Comparison of ENCODE assay signal across 21 cellular contexts in genomic region chr12:43816168-43816567, GRCh38. TPM values are rescaled to one million over a fixed set of nuclear protein-coding genes. Genes with fewer than 3 reads are reported as not detected.
A peak's percentile ranks its signal among the peaks of the same experiment; 100 is the strongest.
DNase-seq lines count a peak whose midpoint lies in the region; ATAC-seq, FAIRE-seq and TF ChIP-seq lines count a peak whose summit lies in the region.
"Had no signal": no experiment of that assay in that cellular context is flagged by ENCODE, and none has a peak within 500 bp of the region (broad histone marks: within the 10 kb centered on the region; RNA-seq: fewer than 3 reads in every experiment).

No MANE protein-coding gene starts in this region.

- no peak for DNase-seq in activated naive CD4-positive, alpha-beta T cell (lab: John Stamatoyannopoulos, UW)
- peak; percentile 20 for DNase-seq in IMR-90
- no peak for DNase-seq in K562 (ENCODE audit: extremely low read depth in 1 of 4, low spot score in 3 of 4)
- DNase-seq in OCI-LY7 (ENCODE audit: low spot score), result no peak
- no peak for DNase-seq in D721Med (ENCODE audit: insufficient read length, low spot score)
- DNase-seq in lower leg skin (ENCODE audit: low spot score in 2 of 2), result no peak
- DNase-seq: activated CD4-positive, alpha-beta T cell treated with anti-CD3 and anti-CD28 coated beads, Interleukin-2, amount 50 U/mL, for 1 hour; Calu3; foreskin fibroblast; islet precursor cell; NCI-H2171 treated with DMSO at 0.1 percent for 48 hours; NCI-H69; SIG-M5; uterus had no signal

- H3K9me1 ChIP-seq in IMR-90 (ENCODE audit: insufficient read depth, low read length) (no peaks in the 10 kb centered on the region; the same call in 1 of the 2 replicates), K562 (ENCODE audit: control insufficient read depth, insufficient read depth, low read length) (no peaks in the 10 kb centered on the region)

- TF ChIP-seq POLR2A in IMR-90 (IDR thresholded peaks at IDR 0.05; ENCODE audit: low read depth, low read length), result no peak
- no peak for TF ChIP-seq POLR2A in K562 (conservative IDR thresholded peaks at IDR 0.05)
- no peak for TF ChIP-seq POLR2A in lower leg skin (IDR thresholded peaks at IDR 0.05)

- TF ChIP-seq EP300 in K562 (IDR thresholded peaks at IDR 0.05; ENCODE audit: low read length), result no peak

- no peak overlapping the region for H2BK20ac ChIP-seq in IMR-90 (ENCODE audit: low read depth, low read length)

- no peak overlapping the region for H3K23ac ChIP-seq in IMR-90 (ENCODE audit: low read depth, low read length)

- CTCF ChIA-PET in IMR-90 (lab: Yijun Ruan, JAX), result interaction anchor here (2.2 kb wide), 1 partner anchor 10 kb away, joined by 7 read pairs; the partner anchor contains the start of gene TWF1
- CTCF ChIA-PET in K562 (lab: Yijun Ruan, JAX; ENCODE audit: low intra/inter-chr PET ratio), result no interaction called here
- CTCF ChIA-PET in OCI-LY7 (lab: Charles Lee; ENCODE audit: unreplicated experiment), result no interaction called here

- H3K27me3 Mint-ChIP-seq in activated naive CD4-positive, alpha-beta T cell treated with anti-CD3 and anti-CD28 coated beads, Interleukin-2, amount 50 U/mL, for 24 hours, result no peaks in the 10 kb centered on the region
- peaks cover 8% of the 10 kb centered on the region for H3K27me3 Mint-ChIP-seq in stimulated activated naive CD8-positive, alpha-beta T cell treated with anti-CD3 and anti-CD28 coated beads, Interleukin-15, Interleukin-2, amounts not matched to agents 100 ng/mL and 50 ng/mL, for 24 hours

- H3K79me1 ChIP-seq in IMR-90 (ENCODE audit: low read depth in 1 of 2, low read length in 2 of 2), result no peaks in the 10 kb centered on the region

- no peak overlapping the region for H4K91ac ChIP-seq in IMR-90 (ENCODE audit: insufficient read depth, low read depth, low read length)

- no peak overlapping the region for H2BK120ac ChIP-seq in IMR-90 (ENCODE audit: low read depth, low read length)

- H2BK5ac ChIP-seq in IMR-90 (ENCODE audit: low read depth, low read length, poor library complexity, severe bottlenecking), result no peak overlapping the region

- H3K4me1 ChIP-seq in IMR-90 (ENCODE audit: control insufficient read depth, insufficient read depth, low read length) (no peaks in the 10 kb centered on the region), K562 (replicated peaks in 1 of 2; ENCODE audit: control insufficient read depth in 2 of 2, insufficient read depth in 2 of 2, low read length in 2 of 2) (no peaks in the 10 kb centered on the region), OCI-LY7 (ENCODE audit: insufficient read depth, low read length, poor library complexity, severe bottlenecking) (no peaks in the 10 kb centered on the region)
- H3K4me1 ChIP-seq: BLaER1, suprapubic skin, uterus had no signal

- no peak overlapping the region for H3K4ac ChIP-seq in IMR-90 (ENCODE audit: low read depth, low read length)

- no peaks in the 10 kb centered on the region for H4K20me1 ChIP-seq in IMR-90 (ENCODE audit: insufficient read depth, low read length)
- H4K20me1 ChIP-seq in K562 (replicated peaks; ENCODE audit: control insufficient read depth, insufficient read depth, low read length), result no peaks in the 10 kb centered on the region
- no peaks in the 10 kb centered on the region for H4K20me1 ChIP-seq in OCI-LY7 (ENCODE audit: insufficient read depth, low read length)
- H4K20me1 ChIP-seq: BLaER1 had no signal

- WGBS in IMR-90 (ENCODE audit: extremely low coverage in 2 of 2, insufficient read length in 1 of 2), 2 experiments, result 75% methylated on average over 1 of the region's 3 CpGs; no CpG with 5 or more reads in 1 of the 2 experiments
- WGBS in K562 (ENCODE audit: insufficient coverage, low coverage, missing lambda C conversion rate), result 7% methylated on average over 3 of the region's 3 CpGs
- WGBS in lower leg skin, 2 donors, result 79 to 87% methylated on average over 3 of the region's 3 CpGs

- H3K27me3 ChIP-seq in IMR-90 (ENCODE audit: control insufficient read depth, insufficient read depth, low read length), result no peaks in the 10 kb centered on the region; the same call in none of the 2 replicates
- H3K27me3 ChIP-seq in K562 (ENCODE audit: control insufficient read depth in 2 of 2, insufficient read depth in 2 of 2, low read length in 2 of 2), result peaks cover 0 to 2% of the 10 kb centered on the region in 2 experiments; a peak in 3 of 5 replicates
- H3K27me3 ChIP-seq: BLaER1, suprapubic skin, uterus had no signal

- H4K8ac ChIP-seq in IMR-90 (ENCODE audit: low read depth in 2 of 2, low read length in 2 of 2), result no peak overlapping the region

- H3K18ac ChIP-seq in IMR-90 (ENCODE audit: low read depth, low read length), result no peak overlapping the region

- no peak overlapping the region for H3K56ac ChIP-seq in IMR-90 (ENCODE audit: extremely low read depth, insufficient read depth, low read length)

- BruUV-seq in IMR-90 (replicated peaks; lab: Mats Ljungman, UMichigan), result no TSS peak
- no TSS peak for BruUV-seq in K562 (replicated peaks; lab: Mats Ljungman, UMichigan)
- no TSS peak for BruUV-seq in OCI-LY7 (replicated peaks; lab: Mats Ljungman, UMichigan)

- peak overlapping the region; percentile 11 for H3K27ac Mint-ChIP-seq in activated naive CD4-positive, alpha-beta T cell treated with anti-CD3 and anti-CD28 coated beads, Interleukin-2, amount 50 U/mL, for 24 hours
- peak overlapping the region; percentile 18 for H3K27ac Mint-ChIP-seq in stimulated activated naive CD8-positive, alpha-beta T cell treated with anti-CD3 and anti-CD28 coated beads, Interleukin-15, Interleukin-2, amounts not matched to agents 100 ng/mL and 50 ng/mL, for 24 hours
- H3K27ac Mint-ChIP-seq: dendritic cell treated with granulocyte-macrophage colony-stimulating factor and Interleukin-4, amounts not matched to agents 40 ng/mL and 50 ng/mL, for 4 days had no signal

- H3K27ac ChIP-seq in IMR-90 (ENCODE audit: insufficient read depth, low read length) (no peak overlapping the region), K562 (ENCODE audit: extremely low read depth, low read depth, low read length) (no peak overlapping the region), OCI-LY7 (ENCODE audit: low read depth, low read length, poor library complexity, severe bottlenecking) (no peak overlapping the region)
- H3K27ac ChIP-seq: BLaER1, cardiac muscle cell, suprapubic skin, uterus had no signal

- TF ChIP-seq RAD21 in IMR-90 (IDR thresholded peaks at IDR 0.05; ENCODE audit: low read length), result no peak
- no peak for TF ChIP-seq RAD21 in K562 (CRISPR knock-in tag; conservative IDR thresholded peaks at IDR 0.05 in 1 of 2, IDR thresholded peaks at IDR 0.05 in 1 of 2)

- TF ChIP-seq CTCF in IMR-90 (conservative IDR thresholded peaks at IDR 0.05; ENCODE audit: low read depth, low read length), result no peak
- no peak for TF ChIP-seq CTCF in K562 (IDR thresholded peaks at IDR 0.05 in 2 of 3, conservative IDR thresholded peaks at IDR 0.05 in 1 of 3; ENCODE audit: insufficient read depth in 2 of 3, low read depth in 1 of 3, low read length in 3 of 3)
- TF ChIP-seq CTCF in OCI-LY7 (conservative IDR thresholded peaks at IDR 0.05; ENCODE audit: low read length), result no peak
- TF ChIP-seq CTCF in D721Med (IDR thresholded peaks at IDR 0.05; ENCODE audit: insufficient read depth, missing control alignments), result no peak
- no peak for TF ChIP-seq CTCF in lower leg skin (IDR thresholded peaks at IDR 0.05)

- peaks cover 2% of the 10 kb centered on the region for H3K36me3 Mint-ChIP-seq in activated naive CD4-positive, alpha-beta T cell treated with anti-CD3 and anti-CD28 coated beads, Interleukin-2, amount 50 U/mL, for 24 hours
- no peaks in the 10 kb centered on the region for H3K36me3 Mint-ChIP-seq in stimulated activated naive CD8-positive, alpha-beta T cell treated with anti-CD3 and anti-CD28 coated beads, Interleukin-15, Interleukin-2, amounts not matched to agents 100 ng/mL and 50 ng/mL, for 24 hours (ENCODE audit: low read depth)

- H3K4me3 Mint-ChIP-seq in activated naive CD4-positive, alpha-beta T cell treated with anti-CD3 and anti-CD28 coated beads, Interleukin-2, amount 50 U/mL, for 24 hours, result no peak overlapping the region
- H3K4me3 Mint-ChIP-seq in stimulated activated naive CD8-positive, alpha-beta T cell treated with anti-CD3 and anti-CD28 coated beads, Interleukin-15, Interleukin-2, amounts not matched to agents 100 ng/mL and 50 ng/mL, for 24 hours, result no peak overlapping the region
- H3K4me3 Mint-ChIP-seq: dendritic cell treated with granulocyte-macrophage colony-stimulating factor and Interleukin-4, amounts not matched to agents 40 ng/mL and 50 ng/mL, for 4 days had no signal

- H3K9me3 ChIP-seq in IMR-90 (ENCODE audit: control insufficient read depth, insufficient read depth, low read length) (no peaks in the 10 kb centered on the region), K562 (replicated peaks; ENCODE audit: control insufficient read depth, insufficient read depth, low read depth, low read length) (no peaks in the 10 kb centered on the region), OCI-LY7 (ENCODE audit: low read length) (no peaks in the 10 kb centered on the region)
- H3K9me3 ChIP-seq: BLaER1, suprapubic skin, uterus had no signal

- POLR2A ChIA-PET in IMR-90 (lab: Charles Lee; ENCODE audit: unreplicated experiment) (no interaction called here), K562 (lab: Yijun Ruan, JAX) (interaction anchor here (1.3 kb wide), 1 partner anchor 11 kb away, joined by 6 read pairs; the partner anchor contains the start of gene TWF1), OCI-LY7 (lab: Charles Lee) (interaction anchor here (1.0 to 5.6 kb wide), 5 partner anchors 9 to 37 kb away, joined by 3 to 29 read pairs (median 3); partner anchors contain the start of gene TWF1)

- H3K9me3 Mint-ChIP-seq in activated naive CD4-positive, alpha-beta T cell treated with anti-CD3 and anti-CD28 coated beads, Interleukin-2, amount 50 U/mL, for 24 hours, result no peaks in the 10 kb centered on the region
- H3K9me3 Mint-ChIP-seq in stimulated activated naive CD8-positive, alpha-beta T cell treated with anti-CD3 and anti-CD28 coated beads, Interleukin-15, Interleukin-2, amounts not matched to agents 100 ng/mL and 50 ng/mL, for 24 hours, result no peaks in the 10 kb centered on the region
- H3K9me3 Mint-ChIP-seq: dendritic cell treated with granulocyte-macrophage colony-stimulating factor and Interleukin-4, amounts not matched to agents 40 ng/mL and 50 ng/mL, for 4 days had no signal

- no peak for ATAC-seq in IMR-90 (ENCODE audit: low read depth)
- no peak for ATAC-seq in K562

- no peaks in the 10 kb centered on the region for H3K9me2 ChIP-seq in OCI-LY7 (ENCODE audit: insufficient read depth, low read length)

- H2AK5ac ChIP-seq in IMR-90 (ENCODE audit: low read depth, low read length), result no peak overlapping the region

- no peak overlapping the region for H3K14ac ChIP-seq in IMR-90 (replicated peaks; ENCODE audit: low read depth, low read length)

- intact Hi-C loops in IMR-90 (cut with micrococcal nuclease) (no loop called here), K562 (cut with micrococcal nuclease) (no loop called here), OCI-LY7 (cut with micrococcal nuclease; ENCODE audit: unreplicated experiment) (no loop called here), lower leg skin (cut with DNase I; ENCODE audit: low total_unique reads) (no loop called here)

- H3K4me2 ChIP-seq in IMR-90 (ENCODE audit: low read depth, low read length) (no peak overlapping the region), K562 (ENCODE audit: insufficient read depth, low read length) (no peak overlapping the region), OCI-LY7 (ENCODE audit: low read length) (no peak overlapping the region)
- H3K4me2 ChIP-seq: BLaER1 had no signal

- H3K9ac ChIP-seq in IMR-90 (ENCODE audit: low read depth, low read length) (no peak overlapping the region), K562 (ENCODE audit: insufficient read depth in 1 of 2, low read depth in 2 of 2, low read length in 2 of 2) (no peak overlapping the region)
- H3K9ac ChIP-seq: BLaER1 had no signal

- dilution Hi-C loops in IMR-90 (cut with HindIII; ENCODE audit: low sequenced_read_pairs, unreplicated experiment), result no loop called here

- in situ Hi-C loops in IMR-90 (cut with MboI; ENCODE audit: low sequenced_read_pairs), result no loop called here
- in situ Hi-C loops in K562 (cut with MboI), result no loop called here

- H3K36me3 ChIP-seq in IMR-90 (ENCODE audit: control insufficient read depth, insufficient read depth, low read length) (no peaks in the 10 kb centered on the region), K562 (ENCODE audit: control insufficient read depth, insufficient read depth, low read length) (no peaks in the 10 kb centered on the region), OCI-LY7 (ENCODE audit: insufficient read depth, low read length) (no peaks in the 10 kb centered on the region)
- H3K36me3 ChIP-seq: BLaER1, cardiac muscle cell, suprapubic skin, uterus had no signal

- no peak for FAIRE-seq in K562 (lab: Jason Lieb, UNC)
- FAIRE-seq in D721Med (lab: Jason Lieb, UNC), result no peak
- FAIRE-seq: endothelial cell of umbilical vein had no signal

- H3K4me3 ChIP-seq in IMR-90 (ENCODE audit: insufficient read depth, low read depth, low read length), result no peak overlapping the region
- H3K4me3 ChIP-seq in K562, result no peak overlapping the region
- H3K4me3 ChIP-seq in OCI-LY7 (ENCODE audit: low read depth, low read length, poor library complexity, severe bottlenecking), result no peak overlapping the region
- no peak overlapping the region for H3K4me3 ChIP-seq in lower leg skin (ENCODE audit: low read depth, poor library complexity, severe bottlenecking)
- H3K4me3 ChIP-seq: BLaER1, cardiac muscle cell, suprapubic skin, uterus had no signal

- H2AK9ac ChIP-seq in IMR-90 (replicated peaks; ENCODE audit: low read depth, low read length, poor library complexity), result no peak overlapping the region

- H2AFZ ChIP-seq in IMR-90 (replicated peaks; ENCODE audit: low read length, poor library complexity) (no peak overlapping the region), K562 (ENCODE audit: low read depth, low read length) (no peak overlapping the region), OCI-LY7 (ENCODE audit: low read length) (no peak overlapping the region)

- H2BK15ac ChIP-seq in IMR-90 (ENCODE audit: low read depth, low read length), result no peak overlapping the region

- no peak overlapping the region for H4K5ac ChIP-seq in IMR-90 (ENCODE audit: low read depth, low read length)

- H3K4me1 Mint-ChIP-seq in activated naive CD4-positive, alpha-beta T cell treated with anti-CD3 and anti-CD28 coated beads, Interleukin-2, amount 50 U/mL, for 24 hours, result peaks cover 22% of the 10 kb centered on the region
- peaks cover 26% of the 10 kb centered on the region for H3K4me1 Mint-ChIP-seq in stimulated activated naive CD8-positive, alpha-beta T cell treated with anti-CD3 and anti-CD28 coated beads, Interleukin-15, Interleukin-2, amounts not matched to agents 100 ng/mL and 50 ng/mL, for 24 hours (ENCODE audit: low read depth)

- H3K79me2 ChIP-seq in K562 (ENCODE audit: control insufficient read depth, insufficient read depth, low read length) (no peaks in the 10 kb centered on the region), OCI-LY7 (ENCODE audit: insufficient read depth, low read depth, low read length) (no peaks in the 10 kb centered on the region)

RNA-seq across cellular contexts. Expression of gene TWF1, which starts 10.1 kb away (rescaled TPM):
- total RNA-seq in IMR-90 (2012; rRNA removed) (141 and 248 TPM in 2 replicates), K562 (2014; rRNA removed) (19.6 and 21.7 TPM in 2 replicates), K562 (2014; rRNA removed; fragmentation: Illumina TruSeq; extraction: Trizol) (26.0 and 29.6 TPM in 2 replicates), K562 (2015; rRNA removed; fragmentation: Illumina TruSeq; extraction: Trizol) (26.8 and 29.4 TPM in 2 replicates), K562 (2021) (17.2 and 17.4 TPM in 2 replicates), OCI-LY7 (2022) (22.0 and 26.1 TPM in 2 replicates), lower leg skin (10 to 100 TPM; 46.9 to 77.4 (median 62.3) TPM)
- polyA plus RNA-seq in IMR-90 (2012; rRNA removed) (49.7 and 67.0 TPM in 2 replicates), K562 (2011; rRNA removed) (18.1 and 23.7 TPM in 2 replicates), K562 (2014; fragmentation: Illumina TruSeq; extraction: Trizol) (17.8 and 23.4 TPM in 2 replicates), K562 (2014; fragmentation: Nextera tagmentation; extraction: Ambion mirVana) (10 to 100 TPM; 10.3 to 14.1 TPM), K562 (2014; rRNA removed) (20.7 and 29.1 TPM in 2 replicates)
- 12.1 and 14.3 TPM in 2 replicates for polyA plus RNA-seq in IMR-90 (2012; cell fraction: cytosol; rRNA removed)
- polyA plus RNA-seq in IMR-90 (2012; cell fraction: nucleus; rRNA removed; ENCODE audit: low replicate concordance), result 4.4 and 27.8 TPM in 2 replicates
- 8.5 and 39.9 TPM in 2 replicates for total RNA-seq in K562 (2011; cell fraction: chromatin; rRNA removed; ENCODE audit: low replicate concordance)
- total RNA-seq in K562 (2011; cell fraction: nucleolus; rRNA removed), result 7.0 and 7.7 TPM in 2 replicates
- total RNA-seq in K562 (2011; cell fraction: nucleoplasm; rRNA removed), result 20.2 and 20.7 TPM in 2 replicates
- 3.7 and 7.8 TPM in 2 replicates for polyA plus RNA-seq in K562 (2011; cell fraction: cytosol; rRNA removed)
- polyA plus RNA-seq in K562 (2011; cell fraction: nucleus; rRNA removed), result 10.3 and 18.0 TPM in 2 replicates
- 14.3 and 15.7 TPM in 2 replicates for polyA plus RNA-seq in K562 (2012)
- polyA minus RNA-seq in K562 (2011; rRNA and poly(A)+ RNA removed), result 15.0 and 18.9 TPM in 2 replicates
- 11.4 and 13.8 TPM in 2 replicates for polyA minus RNA-seq in K562 (2011; cell fraction: cytosol; rRNA and poly(A)+ RNA removed)
- polyA minus RNA-seq in K562 (2011; cell fraction: nucleus; rRNA and poly(A)+ RNA removed), result 25.6 and 50.9 TPM in 2 replicates
- total RNA-seq in OCI-LY7 (2014; rRNA removed; shearing (Covaris generic)), result 20.6 and 29.4 TPM in 2 replicates

RNA-seq across cellular contexts. Expression of gene TMEM117, which starts 19.7 kb away (rescaled TPM):
- total RNA-seq in IMR-90 (2012; rRNA removed) (21.0 and 29.7 TPM in 2 replicates), K562 (2014; rRNA removed) (1.4 TPM in 2 replicates), K562 (2014; rRNA removed; fragmentation: Illumina TruSeq; extraction: Trizol) (1.0 and 1.1 TPM in 2 replicates), K562 (2015; rRNA removed; fragmentation: Illumina TruSeq; extraction: Trizol) (1.2 and 1.7 TPM in 2 replicates), K562 (2021) (0.98 and 2.8 TPM in 2 replicates), OCI-LY7 (2022) (6.4 and 7.1 TPM in 2 replicates), lower leg skin (10 to 100 TPM; 19.9 to 27.8 (median 24.3) TPM)
- polyA plus RNA-seq in IMR-90 (2012; rRNA removed) (6.1 and 8.7 TPM in 2 replicates), K562 (2011; rRNA removed) (0.77 and 0.88 TPM in 2 replicates), K562 (2014; fragmentation: Illumina TruSeq; extraction: Trizol) (0.94 and 0.98 TPM in 2 replicates), K562 (2014; fragmentation: Nextera tagmentation; extraction: Ambion mirVana) (under 1 TPM; 0.31 to 0.49 TPM), K562 (2014; rRNA removed) (1.1 and 2.7 TPM in 2 replicates)
- 3.1 and 4.4 TPM in 2 replicates for polyA plus RNA-seq in IMR-90 (2012; cell fraction: cytosol; rRNA removed)
- 1.6 and 7.0 TPM in 2 replicates for polyA plus RNA-seq in IMR-90 (2012; cell fraction: nucleus; rRNA removed; ENCODE audit: low replicate concordance)
- 3.7 and 4.6 TPM in 2 replicates for total RNA-seq in K562 (2011; cell fraction: chromatin; rRNA removed; ENCODE audit: low replicate concordance)
- 1.3 and 3.8 TPM in 2 replicates for total RNA-seq in K562 (2011; cell fraction: nucleolus; rRNA removed)
- 4.9 and 5.6 TPM in 2 replicates for total RNA-seq in K562 (2011; cell fraction: nucleoplasm; rRNA removed)
- polyA plus RNA-seq in K562 (2011; cell fraction: cytosol; rRNA removed), result 0.51 and 1.0 TPM in 2 replicates
- 1.1 and 1.2 TPM in 2 replicates for polyA plus RNA-seq in K562 (2011; cell fraction: nucleus; rRNA removed)
- polyA plus RNA-seq in K562 (2012), result 0.60 and 1.4 TPM in 2 replicates
- polyA minus RNA-seq in K562 (2011; rRNA and poly(A)+ RNA removed), result 2.1 and 2.3 TPM in 2 replicates
- 1.4 TPM in 1 of 2 replicates, not detected in the other for polyA minus RNA-seq in K562 (2011; cell fraction: cytosol; rRNA and poly(A)+ RNA removed)
- polyA minus RNA-seq in K562 (2011; cell fraction: nucleus; rRNA and poly(A)+ RNA removed), result 4.2 TPM in 2 replicates
- total RNA-seq in OCI-LY7 (2014; rRNA removed; shearing (Covaris generic)), result 0.95 and 2.3 TPM in 2 replicates

RNA-seq across cellular contexts. Expression of gene IRAK4, which starts 57.4 kb away (rescaled TPM):
- total RNA-seq in IMR-90 (2012; rRNA removed), result 27.6 and 30.8 TPM in 2 replicates
- polyA plus RNA-seq in IMR-90 (2012; rRNA removed), result 8.8 and 12.6 TPM in 2 replicates
- 2.5 and 2.9 TPM in 2 replicates for polyA plus RNA-seq in IMR-90 (2012; cell fraction: cytosol; rRNA removed)
- 5.8 and 30.1 TPM in 2 replicates for polyA plus RNA-seq in IMR-90 (2012; cell fraction: nucleus; rRNA removed; ENCODE audit: low replicate concordance)
- 20.8 and 50.5 TPM in 2 replicates for total RNA-seq in K562 (2011; cell fraction: chromatin; rRNA removed; ENCODE audit: low replicate concordance)
- 9.3 and 12.6 TPM in 2 replicates for total RNA-seq in K562 (2011; cell fraction: nucleolus; rRNA removed)
- total RNA-seq in K562 (2011; cell fraction: nucleoplasm; rRNA removed), result 18.5 and 41.3 TPM in 2 replicates
- total RNA-seq in K562 (2014; rRNA removed), result 11.0 and 13.8 TPM in 2 replicates
- total RNA-seq in K562 (2014; rRNA removed; fragmentation: Illumina TruSeq; extraction: Trizol), result 22.3 and 22.7 TPM in 2 replicates
- 17.5 and 18.8 TPM in 2 replicates for total RNA-seq in K562 (2015; rRNA removed; fragmentation: Illumina TruSeq; extraction: Trizol)
- 14.5 and 14.7 TPM in 2 replicates for total RNA-seq in K562 (2021)
- 31.3 and 34.5 TPM in 2 replicates for polyA plus RNA-seq in K562 (2011; rRNA removed)
- polyA plus RNA-seq in K562 (2011; cell fraction: cytosol; rRNA removed), result 6.6 and 11.5 TPM in 2 replicates
- 18.1 and 24.4 TPM in 2 replicates for polyA plus RNA-seq in K562 (2011; cell fraction: nucleus; rRNA removed)
- 11.7 and 19.0 TPM in 2 replicates for polyA plus RNA-seq in K562 (2012)
- 14.9 and 17.2 TPM in 2 replicates for polyA plus RNA-seq in K562 (2014; fragmentation: Illumina TruSeq; extraction: Trizol)
- 10 to 100 TPM; 10.8 to 12.8 TPM for polyA plus RNA-seq in K562 (2014; fragmentation: Nextera tagmentation; extraction: Ambion mirVana)
- polyA plus RNA-seq in K562 (2014; rRNA removed), result 15.1 and 16.0 TPM in 2 replicates
- polyA minus RNA-seq in K562 (2011; rRNA and poly(A)+ RNA removed), result 32.6 and 34.5 TPM in 2 replicates
- polyA minus RNA-seq in K562 (2011; cell fraction: cytosol; rRNA and poly(A)+ RNA removed), result 9.9 and 11.9 TPM in 2 replicates
- 14.4 and 22.3 TPM in 2 replicates for polyA minus RNA-seq in K562 (2011; cell fraction: nucleus; rRNA and poly(A)+ RNA removed)
- total RNA-seq in OCI-LY7 (2014; rRNA removed; shearing (Covaris generic)), result 17.3 and 17.9 TPM in 2 replicates
- total RNA-seq in OCI-LY7 (2022), result 28.9 and 31.7 TPM in 2 replicates
- total RNA-seq in lower leg skin, result 10 to 100 TPM; 20.3 to 44.7 (median 26.5) TPM
- total RNA-seq: cardiac muscle cell had no signal
- polyA plus RNA-seq: cardiac muscle cell had no signal

RNA-seq across cellular contexts. Expression of gene PUS7L, which starts 57.6 kb away (rescaled TPM):
- total RNA-seq in IMR-90 (2012; rRNA removed) (44.8 and 58.6 TPM in 2 replicates), K562 (2014; rRNA removed) (14.9 and 15.3 TPM in 2 replicates), K562 (2014; rRNA removed; fragmentation: Illumina TruSeq; extraction: Trizol) (53.3 and 64.3 TPM in 2 replicates), K562 (2015; rRNA removed; fragmentation: Illumina TruSeq; extraction: Trizol) (37.0 and 43.2 TPM in 2 replicates), K562 (2021) (25.2 and 29.0 TPM in 2 replicates), OCI-LY7 (2022) (23.3 and 27.0 TPM in 2 replicates), lower leg skin (1 to 10 TPM; 3.2 to 7.8 (median 6.3) TPM)
- polyA plus RNA-seq in IMR-90 (2012; rRNA removed) (4.4 and 5.1 TPM in 2 replicates), K562 (2011; rRNA removed) (23.6 and 27.5 TPM in 2 replicates), K562 (2014; fragmentation: Illumina TruSeq; extraction: Trizol) (15.5 and 19.3 TPM in 2 replicates), K562 (2014; fragmentation: Nextera tagmentation; extraction: Ambion mirVana) (10 to 100 TPM; 11.4 to 46.0 TPM), K562 (2014; rRNA removed) (10.8 and 12.7 TPM in 2 replicates)
- polyA plus RNA-seq in IMR-90 (2012; cell fraction: cytosol; rRNA removed), result 0.62 and 0.97 TPM in 2 replicates
- 0.75 and 6.8 TPM in 2 replicates for polyA plus RNA-seq in IMR-90 (2012; cell fraction: nucleus; rRNA removed; ENCODE audit: low replicate concordance)
- total RNA-seq in K562 (2011; cell fraction: chromatin; rRNA removed; ENCODE audit: low replicate concordance), result 11.5 and 61.1 TPM in 2 replicates
- 4.5 and 7.2 TPM in 2 replicates for total RNA-seq in K562 (2011; cell fraction: nucleolus; rRNA removed)
- 15.5 and 28.9 TPM in 2 replicates for total RNA-seq in K562 (2011; cell fraction: nucleoplasm; rRNA removed)
- polyA plus RNA-seq in K562 (2011; cell fraction: cytosol; rRNA removed), result 3.2 and 7.9 TPM in 2 replicates
- polyA plus RNA-seq in K562 (2011; cell fraction: nucleus; rRNA removed), result 14.0 and 21.1 TPM in 2 replicates
- polyA plus RNA-seq in K562 (2012), result 5.7 and 9.9 TPM in 2 replicates
- 76.5 and 84.5 TPM in 2 replicates for polyA minus RNA-seq in K562 (2011; rRNA and poly(A)+ RNA removed)
- 12.7 and 21.4 TPM in 2 replicates for polyA minus RNA-seq in K562 (2011; cell fraction: cytosol; rRNA and poly(A)+ RNA removed)
- polyA minus RNA-seq in K562 (2011; cell fraction: nucleus; rRNA and poly(A)+ RNA removed), result 15.5 and 28.7 TPM in 2 replicates
- total RNA-seq in OCI-LY7 (2014; rRNA removed; shearing (Covaris generic)), result 20.5 and 21.1 TPM in 2 replicates
- total RNA-seq: cardiac muscle cell had no signal
